Comparison of ENCODE assay signal across 20 cellular contexts in the genomic region with DNA sequence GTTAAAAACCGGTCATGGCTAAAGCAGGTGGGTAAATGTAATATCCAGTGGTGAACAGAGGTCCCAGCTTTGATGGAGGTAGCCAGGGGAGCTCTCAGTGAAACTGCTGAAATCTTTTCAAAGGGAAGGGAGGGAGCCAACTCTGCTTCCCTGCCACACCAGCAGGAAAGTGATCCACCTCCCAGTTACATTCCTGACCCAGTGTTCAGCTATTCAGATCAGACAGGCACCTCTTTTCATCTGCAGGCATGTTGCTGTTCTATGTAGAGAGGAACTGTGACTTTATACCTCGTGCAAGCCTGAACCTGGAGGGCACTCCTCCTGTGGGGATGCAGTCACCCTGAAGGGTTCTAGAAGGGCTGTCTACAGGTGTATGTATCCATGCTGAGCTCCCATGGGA. TPM values are rescaled to one million over a fixed set of nuclear protein-coding genes. Genes with fewer than 3 reads are reported as not detected.
"Had no signal": no experiment of that assay in that cellular context is flagged by ENCODE, and none has a peak within 500 bp of the region (broad histone marks: within the 10 kb centered on the region; RNA-seq: fewer than 3 reads in every experiment).

No MANE protein-coding gene starts in this region.

- H3K9me3 ChIP-seq: prostate gland had no signal

- H3K27me3 ChIP-seq: left lung, upper lobe of left lung had no signal

- H3K36me3 ChIP-seq: left lung, prostate gland, upper lobe of left lung had no signal

- H3K4me3 ChIP-seq: left lung, prostate gland, upper lobe of left lung had no signal

- ATAC-seq: activated T-cell treated with anti-CD3 and anti-CD28 coated beads, Interleukin-2, amount 50 U/mL, for 72 hours; left lung; natural killer cell treated with Interleukin-12 subunit alpha and Interleukin-12 subunit beta and Interleukin-15 and Interleukin-18, amount 100 ng/mL, for 72 hours; T-helper 17 cell had no signal

- H3K27ac ChIP-seq: left lung, prostate gland, upper lobe of left lung had no signal

- H3K4me1 ChIP-seq: left lung, prostate gland had no signal

- DNase-seq: activated CD4-positive, alpha-beta T cell treated with anti-CD3 and anti-CD28 coated beads for 4 hours; activated CD4-positive, alpha-beta T cell treated with anti-CD3 and anti-CD28 coated beads, Interleukin-2, amount 50 U/mL, for 48 hours; activated CD4-positive, CD25-positive, alpha-beta regulatory T cell; activated effector memory CD4-positive, alpha-beta T cell treated with Interleukin-2 at 50 U/mL for 16 hours; activated naive CD4-positive, alpha-beta T cell treated with anti-CD3 and anti-CD28 coated beads for 36 hours; activated naive CD8-positive, alpha-beta T cell treated with anti-CD3 and anti-CD28 coated beads, Interleukin-2, amount 10 ng/mL, durations not matched to agents 7 days and 5 days; activated T-cell treated with anti-CD3 and anti-CD28 coated beads, Interleukin-2, amount 50 U/mL, for 72 hours; amniotic stem cell; effector CD4-positive, alpha-beta T cell; erythroblast; foreskin fibroblast; kidney; left lung; stimulated activated CD4-positive, alpha-beta T cell treated with anti-CD3 and anti-CD28 coated beads, Interleukin-2, amount 100 ng/mL, for 48 hours; stimulated activated CD8-positive, alpha-beta memory T cell treated with anti-CD3 and anti-CD28 coated beads, Interleukin-4, amount 100 ng/mL, for 48 hours; stimulated activated naive CD4-positive, alpha-beta T cell treated with Interleukin-2 at 50 U/mL for 16 hours; T-helper 17 cell; upper lobe of left lung had no signal

RNA-seq across cellular contexts. Expression of gene DCLK2, which starts 37.6 kb away (rescaled TPM):
- total RNA-seq: activated naive CD4-positive, alpha-beta T cell treated with anti-CD3 and anti-CD28 coated beads for 36 hours; activated naive CD8-positive, alpha-beta T cell treated with anti-CD3 and anti-CD28 coated beads, Interleukin-2, amount 10 ng/mL, durations not matched to agents 7 days and 5 days; T-helper 17 cell had no signal
